Comparison of ENCODE assay signal across 26 cellular contexts in genomic region chr17:69882281-69882680, GRCh38.
"Had no signal": no experiment of that assay in that cellular context is flagged by ENCODE, and none has a peak within 500 bp of the region (broad histone marks: within the 10 kb centered on the region; RNA-seq: fewer than 3 reads in every experiment).

No MANE protein-coding gene starts in this region.

- H3K4me3 ChIP-seq: left lung, lower lobe of right lung, pancreas, prostate gland, spleen, tibial nerve, uterus had no signal

- H3K4me1 ChIP-seq: left lung, lower lobe of right lung, pancreas, prostate gland, uterus had no signal

- H3K9me3 ChIP-seq: left lung, lower lobe of right lung, pancreas, prostate gland, uterus had no signal

- H3K27me3 ChIP-seq: left lung, pancreas, spleen, tibial nerve, uterus had no signal

- DNase-seq: hippocampal formation; kidney; left colon; left lung; lower lobe of right lung; mammary epithelial cell; mesenchymal stem cell; naive thymus-derived CD8-positive, alpha-beta T cell; nucleus accumbens; pancreas; posterior cingulate gyrus; retina; right cardiac atrium; small intestine; spleen; stimulated activated CD4-positive, alpha-beta T cell treated with anti-CD3 and anti-CD28 coated beads, Interleukin-2, amount 100 ng/mL, for 48 hours; stimulated activated CD4-positive, alpha-beta T cell treated with anti-CD3 and anti-CD28 coated beads, Interleukin-4, amount 100 ng/mL, for 4 hours; stimulated activated CD8-positive, alpha-beta memory T cell treated with anti-CD3 and anti-CD28 coated beads, Interleukin-4, amount 100 ng/mL, for 48 hours; stimulated activated naive CD4-positive, alpha-beta T cell treated with Interleukin-2 at 50 U/mL for 16 hours; stimulated activated naive CD8-positive, alpha-beta T cell treated with anti-CD3 and anti-CD28 coated beads, Interleukin-15, amount 100 ng/mL, for 72 hours; substantia nigra; uterus had no signal

- H3K36me3 ChIP-seq: left lung, lower lobe of right lung, pancreas, prostate gland, spleen, tibial nerve, uterus had no signal

- FAIRE-seq: kidney, pancreas, small intestine had no signal

- ATAC-seq: left colon; left lung; lower lobe of right lung; naive thymus-derived CD8-positive, alpha-beta T cell; pancreas; right cardiac atrium; sciatic nerve; stimulated activated memory B cell treated with anti-CD40 and anti-IgM and Interleukin-4, amounts not matched to agents 10 μg/mL and 1 μg/mL and 100 μg/mL, for 72 hours; stimulated activated naive CD8-positive, alpha-beta T cell treated with anti-CD3 and anti-CD28 coated beads, Interleukin-15, amount 100 ng/mL, for 72 hours had no signal

- H3K27ac ChIP-seq: left lung, lower lobe of right lung, pancreas, prostate gland, spleen, tibial nerve, uterus had no signal
